In genomic region chr2:17171446-17172049, GRCh38 we compare ENCODE assay signal across 8 cellular contexts.
DNase-seq lines count a peak whose midpoint lies in the region; ATAC-seq and TF ChIP-seq lines count a peak whose summit lies in the region.

No MANE protein-coding gene starts in this region.

- DNase-seq in ELR (ENCODE audit: low read depth): peak; percentile 37
- peak in 1 of 2 experiments; percentile 4 for DNase-seq in HL-60 (ENCODE audit: low read depth in 1 of 2, low spot score in 1 of 2)
- DNase-seq in astrocyte of the cerebellum (ENCODE audit: low read depth): peak; percentile 5
- peak; percentile 48 for DNase-seq in kidney glomerular epithelial cell (lab: John Stamatoyannopoulos, UW)
- no peak for DNase-seq in GM13976 (ENCODE audit: low spot score)
- DNase-seq in middle frontal gyrus (ENCODE audit: extremely low spot score, low spot score): no peak
- DNase-seq in 8988T: no peak

- TF ChIP-seq CTCF in HL-60 (IDR thresholded peaks at IDR 0.05; ENCODE audit: insufficient read depth, low read length): peak; percentile 48
- peak; percentile 91 for TF ChIP-seq CTCF in astrocyte of the cerebellum (IDR thresholded peaks at IDR 0.05; ENCODE audit: low read depth, low read length, missing control alignments)
- TF ChIP-seq CTCF in GM13976 (IDR thresholded peaks at IDR 0.05; ENCODE audit: borderline replicate concordance, control extremely low read depth, extremely low read depth, insufficient read depth, missing control alignments): no peak

- no peaks in the 10 kb centered on the region for H3K27me3 ChIP-seq in HL-60 (ENCODE audit: insufficient read depth, poor library complexity, severe bottlenecking)

- H3K27ac ChIP-seq in HL-60 (replicated peaks): no peak overlapping the region

- H3K4me3 ChIP-seq in HL-60 (replicated peaks; ENCODE audit: insufficient read depth, low read length) (no peak overlapping the region), astrocyte of the cerebellum (ENCODE audit: low read depth, low read length) (no peak overlapping the region)

- peak; percentile 81 for ATAC-seq in GM21423 (IDR thresholded peaks at IDR 0.05; ENCODE audit: unreplicated experiment)

- in situ Hi-C loops in astrocyte of the cerebellum (cut with HindIII; ENCODE audit: low sequenced_read_pairs) (no loop called here), GM13976 (cut with MboI; ENCODE audit: low sequenced_read_pairs, unreplicated experiment) (no loop called here)

Comparison
In these comparisons a context has a peak if more than half of its experiments do, and no peak if none do; other contexts are left out.
1. DNase-seq: peak in ELR (single experiment), astrocyte of the cerebellum (single experiment) and kidney glomerular epithelial cell (single experiment); none in GM13976 (single experiment), middle frontal gyrus (single experiment) and 8988T (single experiment).